1 cellular context compared by ENCODE assay signal in genomic region chr6:28725890-28726348, GRCh38.
TF ChIP-seq lines count a peak whose summit lies in the region.

No MANE protein-coding gene starts in this region.

TF ChIP-seq in HEK293, 187 proteins besides CTCF, POLR2A, EP300 and RAD21 (continued from another document):
- TF ChIP-seq ZNF248 (tag by site-specific recombination; IDR thresholded peaks at IDR 0.05) (no peak), BCL6B (tag by site-specific recombination; IDR thresholded peaks at IDR 0.05) (no peak), ZBTB7A (tag by site-specific recombination; IDR thresholded peaks at IDR 0.05; ENCODE audit: low read depth) (no peak), ZNF600 (tag by site-specific recombination; IDR thresholded peaks at IDR 0.05) (no peak), SP3 (tag by site-specific recombination; IDR thresholded peaks at IDR 0.05) (no peak), TSHZ1 (tag by site-specific recombination; IDR thresholded peaks at IDR 0.05; ENCODE audit: borderline replicate concordance) (no peak), ZNF660 (tag by site-specific recombination; IDR thresholded peaks at IDR 0.05) (peak; percentile 92), ZIC2 (tag by site-specific recombination; IDR thresholded peaks at IDR 0.05) (no peak), ZSCAN23 (tag by site-specific recombination; IDR thresholded peaks at IDR 0.05) (no peak), ZNF529 (tag by site-specific recombination; IDR thresholded peaks at IDR 0.05; ENCODE audit: insufficient replicate concordance) (no peak), HOXC10 (CRISPR knock-in tag; IDR thresholded peaks at IDR 0.05) (no peak), ZNF138 (tag by site-specific recombination; IDR thresholded peaks at IDR 0.05; ENCODE audit: borderline replicate concordance) (no peak), AEBP2 (tag by site-specific recombination; IDR thresholded peaks at IDR 0.05; ENCODE audit: borderline replicate concordance) (no peak), ZNF843 (tag by site-specific recombination; IDR thresholded peaks at IDR 0.05) (no peak), YY1 (tag by site-specific recombination; IDR thresholded peaks at IDR 0.05) (no peak), ZBTB6 (tag by site-specific recombination; IDR thresholded peaks at IDR 0.05) (no peak), ZBTB17 (tag by site-specific recombination; IDR thresholded peaks at IDR 0.05) (no peak), ZNF555 (tag by site-specific recombination; conservative IDR thresholded peaks at IDR 0.05) (no peak), ZNF23 (tag by site-specific recombination; IDR thresholded peaks at IDR 0.05; ENCODE audit: borderline replicate concordance) (no peak), ZEB2 (tag by site-specific recombination; IDR thresholded peaks at IDR 0.05) (no peak), HOXA7 (CRISPR knock-in tag; IDR thresholded peaks at IDR 0.05; ENCODE audit: borderline replicate concordance) (no peak), ZNF169 (tag by site-specific recombination; IDR thresholded peaks at IDR 0.05) (no peak), ZXDB (tag by site-specific recombination; IDR thresholded peaks at IDR 0.05) (peak; percentile 46; the same call in 1 of the 2 replicates), PRDM6 (tag by site-specific recombination; IDR thresholded peaks at IDR 0.05) (peak; percentile 51; the same call in 1 of the 2 replicates), ZNF311 (tag by site-specific recombination; IDR thresholded peaks at IDR 0.05; ENCODE audit: borderline replicate concordance) (no peak), ZNF629 (tag by site-specific recombination; IDR thresholded peaks at IDR 0.05) (peak; percentile 34; the same call in 1 of the 2 replicates), ZNF785 (tag by site-specific recombination; IDR thresholded peaks at IDR 0.05) (no peak)
- TF ChIP-seq, protein P1, sequence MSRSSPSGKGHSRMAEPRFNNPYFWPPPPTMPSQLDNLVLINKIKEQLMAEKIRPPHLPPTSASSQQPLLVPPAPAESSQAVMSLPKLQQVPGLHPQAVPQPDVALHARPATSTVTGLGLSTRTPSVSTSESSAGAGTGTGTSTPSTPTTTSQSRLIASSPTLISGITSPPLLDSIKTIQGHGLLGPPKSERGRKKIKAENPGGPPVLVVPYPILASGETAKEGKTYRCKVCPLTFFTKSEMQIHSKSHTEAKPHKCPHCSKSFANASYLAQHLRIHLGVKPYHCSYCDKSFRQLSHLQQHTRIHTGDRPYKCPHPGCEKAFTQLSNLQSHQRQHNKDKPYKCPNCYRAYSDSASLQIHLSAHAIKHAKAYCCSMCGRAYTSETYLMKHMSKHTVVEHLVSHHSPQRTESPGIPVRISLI (tag by site-specific recombination; IDR thresholded peaks at IDR 0.05) = 0 out of 2 replicates have a peak, but pooled peaks have one; percentile 22
- TF ChIP-seq, protein P2, sequence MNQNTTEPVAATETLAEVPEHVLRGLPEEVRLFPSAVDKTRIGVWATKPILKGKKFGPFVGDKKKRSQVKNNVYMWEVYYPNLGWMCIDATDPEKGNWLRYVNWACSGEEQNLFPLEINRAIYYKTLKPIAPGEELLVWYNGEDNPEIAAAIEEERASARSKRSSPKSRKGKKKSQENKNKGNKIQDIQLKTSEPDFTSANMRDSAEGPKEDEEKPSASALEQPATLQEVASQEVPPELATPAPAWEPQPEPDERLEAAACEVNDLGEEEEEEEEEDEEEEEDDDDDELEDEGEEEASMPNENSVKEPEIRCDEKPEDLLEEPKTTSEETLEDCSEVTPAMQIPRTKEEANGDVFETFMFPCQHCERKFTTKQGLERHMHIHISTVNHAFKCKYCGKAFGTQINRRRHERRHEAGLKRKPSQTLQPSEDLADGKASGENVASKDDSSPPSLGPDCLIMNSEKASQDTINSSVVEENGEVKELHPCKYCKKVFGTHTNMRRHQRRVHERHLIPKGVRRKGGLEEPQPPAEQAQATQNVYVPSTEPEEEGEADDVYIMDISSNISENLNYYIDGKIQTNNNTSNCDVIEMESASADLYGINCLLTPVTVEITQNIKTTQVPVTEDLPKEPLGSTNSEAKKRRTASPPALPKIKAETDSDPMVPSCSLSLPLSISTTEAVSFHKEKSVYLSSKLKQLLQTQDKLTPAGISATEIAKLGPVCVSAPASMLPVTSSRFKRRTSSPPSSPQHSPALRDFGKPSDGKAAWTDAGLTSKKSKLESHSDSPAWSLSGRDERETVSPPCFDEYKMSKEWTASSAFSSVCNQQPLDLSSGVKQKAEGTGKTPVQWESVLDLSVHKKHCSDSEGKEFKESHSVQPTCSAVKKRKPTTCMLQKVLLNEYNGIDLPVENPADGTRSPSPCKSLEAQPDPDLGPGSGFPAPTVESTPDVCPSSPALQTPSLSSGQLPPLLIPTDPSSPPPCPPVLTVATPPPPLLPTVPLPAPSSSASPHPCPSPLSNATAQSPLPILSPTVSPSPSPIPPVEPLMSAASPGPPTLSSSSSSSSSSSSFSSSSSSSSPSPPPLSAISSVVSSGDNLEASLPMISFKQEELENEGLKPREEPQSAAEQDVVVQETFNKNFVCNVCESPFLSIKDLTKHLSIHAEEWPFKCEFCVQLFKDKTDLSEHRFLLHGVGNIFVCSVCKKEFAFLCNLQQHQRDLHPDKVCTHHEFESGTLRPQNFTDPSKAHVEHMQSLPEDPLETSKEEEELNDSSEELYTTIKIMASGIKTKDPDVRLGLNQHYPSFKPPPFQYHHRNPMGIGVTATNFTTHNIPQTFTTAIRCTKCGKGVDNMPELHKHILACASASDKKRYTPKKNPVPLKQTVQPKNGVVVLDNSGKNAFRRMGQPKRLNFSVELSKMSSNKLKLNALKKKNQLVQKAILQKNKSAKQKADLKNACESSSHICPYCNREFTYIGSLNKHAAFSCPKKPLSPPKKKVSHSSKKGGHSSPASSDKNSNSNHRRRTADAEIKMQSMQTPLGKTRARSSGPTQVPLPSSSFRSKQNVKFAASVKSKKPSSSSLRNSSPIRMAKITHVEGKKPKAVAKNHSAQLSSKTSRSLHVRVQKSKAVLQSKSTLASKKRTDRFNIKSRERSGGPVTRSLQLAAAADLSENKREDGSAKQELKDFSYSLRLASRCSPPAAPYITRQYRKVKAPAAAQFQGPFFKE (tag by site-specific recombination; IDR thresholded peaks at IDR 0.05; ENCODE audit: borderline replicate concordance) = no peak
- TF ChIP-seq, protein P3, sequence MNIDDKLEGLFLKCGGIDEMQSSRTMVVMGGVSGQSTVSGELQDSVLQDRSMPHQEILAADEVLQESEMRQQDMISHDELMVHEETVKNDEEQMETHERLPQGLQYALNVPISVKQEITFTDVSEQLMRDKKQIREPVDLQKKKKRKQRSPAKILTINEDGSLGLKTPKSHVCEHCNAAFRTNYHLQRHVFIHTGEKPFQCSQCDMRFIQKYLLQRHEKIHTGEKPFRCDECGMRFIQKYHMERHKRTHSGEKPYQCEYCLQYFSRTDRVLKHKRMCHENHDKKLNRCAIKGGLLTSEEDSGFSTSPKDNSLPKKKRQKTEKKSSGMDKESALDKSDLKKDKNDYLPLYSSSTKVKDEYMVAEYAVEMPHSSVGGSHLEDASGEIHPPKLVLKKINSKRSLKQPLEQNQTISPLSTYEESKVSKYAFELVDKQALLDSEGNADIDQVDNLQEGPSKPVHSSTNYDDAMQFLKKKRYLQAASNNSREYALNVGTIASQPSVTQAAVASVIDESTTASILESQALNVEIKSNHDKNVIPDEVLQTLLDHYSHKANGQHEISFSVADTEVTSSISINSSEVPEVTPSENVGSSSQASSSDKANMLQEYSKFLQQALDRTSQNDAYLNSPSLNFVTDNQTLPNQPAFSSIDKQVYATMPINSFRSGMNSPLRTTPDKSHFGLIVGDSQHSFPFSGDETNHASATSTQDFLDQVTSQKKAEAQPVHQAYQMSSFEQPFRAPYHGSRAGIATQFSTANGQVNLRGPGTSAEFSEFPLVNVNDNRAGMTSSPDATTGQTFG (tag by site-specific recombination; IDR thresholded peaks at IDR 0.05; ENCODE audit: borderline replicate concordance) = no peak
- TF ChIP-seq, protein P4, sequence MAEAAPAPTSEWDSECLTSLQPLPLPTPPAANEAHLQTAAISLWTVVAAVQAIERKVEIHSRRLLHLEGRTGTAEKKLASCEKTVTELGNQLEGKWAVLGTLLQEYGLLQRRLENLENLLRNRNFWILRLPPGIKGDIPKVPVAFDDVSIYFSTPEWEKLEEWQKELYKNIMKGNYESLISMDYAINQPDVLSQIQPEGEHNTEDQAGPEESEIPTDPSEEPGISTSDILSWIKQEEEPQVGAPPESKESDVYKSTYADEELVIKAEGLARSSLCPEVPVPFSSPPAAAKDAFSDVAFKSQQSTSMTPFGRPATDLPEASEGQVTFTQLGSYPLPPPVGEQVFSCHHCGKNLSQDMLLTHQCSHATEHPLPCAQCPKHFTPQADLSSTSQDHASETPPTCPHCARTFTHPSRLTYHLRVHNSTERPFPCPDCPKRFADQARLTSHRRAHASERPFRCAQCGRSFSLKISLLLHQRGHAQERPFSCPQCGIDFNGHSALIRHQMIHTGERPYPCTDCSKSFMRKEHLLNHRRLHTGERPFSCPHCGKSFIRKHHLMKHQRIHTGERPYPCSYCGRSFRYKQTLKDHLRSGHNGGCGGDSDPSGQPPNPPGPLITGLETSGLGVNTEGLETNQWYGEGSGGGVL (tag by site-specific recombination; IDR thresholded peaks at IDR 0.05) = no peak
